ENCODE assay signal across 15 cellular contexts in genomic region chrX:15167826-15168225, GRCh38.
DNase-seq lines count a peak whose midpoint lies in the region; ATAC-seq, FAIRE-seq and TF ChIP-seq lines count a peak whose summit lies in the region.
"Had no signal": no experiment of that assay in that cellular context is flagged by ENCODE, and none has a peak within 500 bp of the region (broad histone marks: within the 10 kb centered on the region; RNA-seq: fewer than 3 reads in every experiment).

No MANE protein-coding gene starts in this region.

- no peaks in the 10 kb centered on the region for H4K20me1 ChIP-seq in SK-N-SH (ENCODE audit: insufficient read depth)
- H4K20me1 ChIP-seq in K562 (replicated peaks; ENCODE audit: control insufficient read depth, insufficient read depth, low read length): no peaks in the 10 kb centered on the region

- TF ChIP-seq POLR2A in K562 (conservative IDR thresholded peaks at IDR 0.05): no peak

- H3K4me1 Mint-ChIP-seq in osteocyte (ENCODE audit: unreplicated experiment): no peaks in the 10 kb centered on the region

- no peak overlapping the region for H3K27ac ChIP-seq in SK-N-SH (ENCODE audit: low read depth in 2 of 2, low read length in 1 of 2)
- no peak overlapping the region for H3K27ac ChIP-seq in K562 (ENCODE audit: extremely low read depth, low read depth, low read length)

- H2AFZ ChIP-seq in SK-N-SH (ENCODE audit: low read depth) (no peak overlapping the region), K562 (ENCODE audit: low read depth, low read length) (no peak overlapping the region)

- H3K27ac Mint-ChIP-seq in osteocyte (ENCODE audit: unreplicated experiment): no peak overlapping the region
- H3K27ac Mint-ChIP-seq: CD14-positive monocyte; CD8-positive, alpha-beta T cell had no signal

- intact Hi-C loops in K562 (cut with micrococcal nuclease): no loop called here

- no peaks in the 10 kb centered on the region for H3K36me3 ChIP-seq in SK-N-SH (replicated peaks in 1 of 2; ENCODE audit: control insufficient read depth in 1 of 2, insufficient read depth in 2 of 2, low read length in 1 of 2)
- no peaks in the 10 kb centered on the region for H3K36me3 ChIP-seq in K562 (ENCODE audit: control insufficient read depth, insufficient read depth, low read length)
- H3K36me3 ChIP-seq: HAP-1 had no signal

- H3K4me1 ChIP-seq in SK-N-SH (ENCODE audit: control insufficient read depth in 1 of 2, insufficient read depth in 2 of 2, low read depth in 1 of 2, low read length in 1 of 2): no peaks in the 10 kb centered on the region
- peaks cover 0 to 2% of the 10 kb centered on the region in 2 experiments; a peak in 1 of 5 replicates for H3K4me1 ChIP-seq in K562 (replicated peaks in 1 of 2; ENCODE audit: control insufficient read depth in 2 of 2, insufficient read depth in 2 of 2, low read length in 2 of 2)
- H3K4me1 ChIP-seq: HAP-1 had no signal

- no peak for TF ChIP-seq RAD21 in SK-N-SH (IDR thresholded peaks at IDR 0.05; ENCODE audit: low read length)
- TF ChIP-seq RAD21 in K562 (CRISPR knock-in tag; conservative IDR thresholded peaks at IDR 0.05 in 1 of 2, IDR thresholded peaks at IDR 0.05 in 1 of 2): no peak

- no peak overlapping the region for H3K4me3 Mint-ChIP-seq in osteocyte (ENCODE audit: unreplicated experiment)
- H3K4me3 Mint-ChIP-seq: CD14-positive monocyte; CD8-positive, alpha-beta T cell had no signal

- H3K9ac ChIP-seq in SK-N-SH (no peak overlapping the region), K562 (ENCODE audit: insufficient read depth in 1 of 2, low read depth in 2 of 2, low read length in 2 of 2) (no peak overlapping the region)

- CTCF ChIA-PET in SK-N-SH (lab: Yijun Ruan, JAX) (no interaction called here), K562 (lab: Yijun Ruan, JAX; ENCODE audit: low intra/inter-chr PET ratio) (no interaction called here)

- in situ Hi-C loops in K562 (cut with MboI): no loop called here

- no TSS peak for BruUV-seq in K562 (replicated peaks; lab: Mats Ljungman, UMichigan)

- H3K4me3 ChIP-seq in SK-N-SH (ENCODE audit: low read depth in 2 of 2, low read length in 1 of 2): no peak overlapping the region
- H3K4me3 ChIP-seq in K562: no peak overlapping the region
- H3K4me3 ChIP-seq: HAP-1 had no signal

- H3K9me3 Mint-ChIP-seq in osteocyte (ENCODE audit: unreplicated experiment): peaks cover 4% of the 10 kb centered on the region

- no peaks in the 10 kb centered on the region for H3F3A ChIP-seq in SK-N-SH (replicated peaks; ENCODE audit: insufficient read depth)

- H3K4me2 ChIP-seq in SK-N-SH: no peak overlapping the region
- H3K4me2 ChIP-seq in K562 (ENCODE audit: insufficient read depth, low read length): no peak overlapping the region

- WGBS in SK-N-SH (ENCODE audit: low lambda C conversion rate): 14% methylated on average over 3 of the region's 3 CpGs
- WGBS in K562 (ENCODE audit: insufficient coverage, low coverage, missing lambda C conversion rate): 19% methylated on average over 3 of the region's 3 CpGs

- FAIRE-seq in K562 (lab: Jason Lieb, UNC) (no peak), RCC 7860 (lab: Jason Lieb, UNC) (no peak)
- FAIRE-seq: A204.1, D721Med, H1 had no signal

- TF ChIP-seq CTCF in SK-N-SH (IDR thresholded peaks at IDR 0.05) (no peak), K562 (IDR thresholded peaks at IDR 0.05 in 2 of 3, conservative IDR thresholded peaks at IDR 0.05 in 1 of 3; ENCODE audit: insufficient read depth in 2 of 3, low read depth in 1 of 3, low read length in 3 of 3) (no peak), osteocyte (IDR thresholded peaks at IDR 0.05) (no peak)

- no peaks in the 10 kb centered on the region for H3K27me3 Mint-ChIP-seq in osteocyte (ENCODE audit: unreplicated experiment)

- H3K79me2 ChIP-seq in SK-N-SH (ENCODE audit: insufficient read depth): no peaks in the 10 kb centered on the region
- no peaks in the 10 kb centered on the region for H3K79me2 ChIP-seq in K562 (ENCODE audit: control insufficient read depth, insufficient read depth, low read length)

- ATAC-seq in SK-N-SH treated with all-trans-retinoic acid at 6 μM for 48 hours: no peak
- no peak for ATAC-seq in K562
- ATAC-seq: CD8-positive, alpha-beta T cell had no signal

- no peaks in the 10 kb centered on the region for H3K9me2 ChIP-seq in SK-N-SH

- no peaks in the 10 kb centered on the region for H3K36me3 Mint-ChIP-seq in osteocyte (ENCODE audit: unreplicated experiment)
- H3K36me3 Mint-ChIP-seq: CD14-positive monocyte; CD8-positive, alpha-beta T cell had no signal

- no peaks in the 10 kb centered on the region for H3K9me3 ChIP-seq in SK-N-SH
- no peaks in the 10 kb centered on the region for H3K9me3 ChIP-seq in K562 (replicated peaks; ENCODE audit: control insufficient read depth, insufficient read depth, low read depth, low read length)
- H3K9me3 ChIP-seq: HAP-1 had no signal

- H3K27me3 ChIP-seq in SK-N-SH (ENCODE audit: insufficient read depth) (no peaks in the 10 kb centered on the region), K562 (ENCODE audit: control insufficient read depth in 2 of 2, insufficient read depth in 2 of 2, low read length in 2 of 2) (no peaks in the 10 kb centered on the region)

- TF ChIP-seq EP300 in SK-N-SH (IDR thresholded peaks at IDR 0.05; ENCODE audit: borderline replicate concordance in 1 of 2, low read depth in 1 of 2, low read length in 1 of 2) (peak in 1 of 2 experiments; percentile 26; a peak in 1 of 4 replicates), K562 (IDR thresholded peaks at IDR 0.05; ENCODE audit: low read length) (no peak)

- POLR2A ChIA-PET in SK-N-SH (lab: Yijun Ruan, JAX): no interaction called here
- POLR2A ChIA-PET in K562 (lab: Yijun Ruan, JAX): no interaction called here

- DNase-seq in SK-N-SH: peak; percentile 19
- peak; percentile 25 for DNase-seq in NCI-H69 (lab: John Stamatoyannopoulos, UW)
- no peak for DNase-seq in K562 (ENCODE audit: extremely low read depth in 1 of 4, low spot score in 3 of 4)
- no peak for DNase-seq in RCC 7860 (ENCODE audit: low spot score)
- no peak for DNase-seq in osteocyte (ENCODE audit: extremely low spot score, unreplicated experiment)
- no peak for DNase-seq in NCI-H2081 treated with DMSO at 0.1 percent for 48 hours (lab: John Stamatoyannopoulos, UW)
- DNase-seq: CD8-positive, alpha-beta T cell; COR-L47; DMS53 had no signal

- no peaks in the 10 kb centered on the region for H3K9me1 ChIP-seq in K562 (ENCODE audit: control insufficient read depth, insufficient read depth, low read length)

TF ChIP-seq in SK-N-SH, 30 proteins besides CTCF, POLR2A, EP300 and RAD21:
- TF ChIP-seq FOXJ3 (CRISPR knock-in tag; IDR thresholded peaks at IDR 0.05) (no peak), NFIC (IDR thresholded peaks at IDR 0.05; ENCODE audit: borderline replicate concordance) (no peak), TEAD4 (IDR thresholded peaks at IDR 0.05; ENCODE audit: borderline replicate concordance, insufficient read depth) (no peak), EZH2phosphoT487 (IDR thresholded peaks at IDR 0.05; ENCODE audit: borderline replicate concordance, low read depth) (no peak), MXI1 (IDR thresholded peaks at IDR 0.05; ENCODE audit: low read depth, low read length) (no peak), GATA2 (CRISPR knock-in tag; IDR thresholded peaks at IDR 0.05) (peak; percentile 46; the same call in 1 of the 2 replicates), TAF1 (IDR thresholded peaks at IDR 0.05; ENCODE audit: borderline replicate concordance, low read depth, low read length) (no peak)

TF ChIP-seq in SK-N-SH treated with all-trans-retinoic acid at 6 μM for 48 hours, 23 proteins besides CTCF, POLR2A, EP300 and RAD21:
- TF ChIP-seq CSDC2 (CRISPR knock-in tag; IDR thresholded peaks at IDR 0.05) (no peak), SNAI2 (CRISPR knock-in tag; IDR thresholded peaks at IDR 0.05) (no peak), GLIS3 (CRISPR knock-in tag; IDR thresholded peaks at IDR 0.05) (no peak), ISL1 (CRISPR knock-in tag; IDR thresholded peaks at IDR 0.05) (no peak)

TF ChIP-seq in K562, 482 proteins besides CTCF, POLR2A, EP300 and RAD21:
- TF ChIP-seq, protein P1, sequence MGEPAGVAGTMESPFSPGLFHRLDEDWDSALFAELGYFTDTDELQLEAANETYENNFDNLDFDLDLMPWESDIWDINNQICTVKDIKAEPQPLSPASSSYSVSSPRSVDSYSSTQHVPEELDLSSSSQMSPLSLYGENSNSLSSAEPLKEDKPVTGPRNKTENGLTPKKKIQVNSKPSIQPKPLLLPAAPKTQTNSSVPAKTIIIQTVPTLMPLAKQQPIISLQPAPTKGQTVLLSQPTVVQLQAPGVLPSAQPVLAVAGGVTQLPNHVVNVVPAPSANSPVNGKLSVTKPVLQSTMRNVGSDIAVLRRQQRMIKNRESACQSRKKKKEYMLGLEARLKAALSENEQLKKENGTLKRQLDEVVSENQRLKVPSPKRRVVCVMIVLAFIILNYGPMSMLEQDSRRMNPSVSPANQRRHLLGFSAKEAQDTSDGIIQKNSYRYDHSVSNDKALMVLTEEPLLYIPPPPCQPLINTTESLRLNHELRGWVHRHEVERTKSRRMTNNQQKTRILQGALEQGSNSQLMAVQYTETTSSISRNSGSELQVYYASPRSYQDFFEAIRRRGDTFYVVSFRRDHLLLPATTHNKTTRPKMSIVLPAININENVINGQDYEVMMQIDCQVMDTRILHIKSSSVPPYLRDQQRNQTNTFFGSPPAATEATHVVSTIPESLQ (CRISPR knock-in tag; IDR thresholded peaks at IDR 0.05): no peak
- TF ChIP-seq MTA1 (IDR thresholded peaks at IDR 0.05; ENCODE audit: borderline replicate concordance) (no peak), NFIC (IDR thresholded peaks at IDR 0.05) (peak; percentile 23; the same call in 1 of the 2 replicates)

Comparison
In these comparisons a context has a peak if more than half of its experiments do, and no peak if none do; other contexts are left out.
1. DNase-seq: peak in SK-N-SH (single experiment) and NCI-H69 (single experiment); none in K562 (0 of 4), RCC 7860 (single experiment), osteocyte (single experiment) and NCI-H2081 treated with DMSO at 0.1 percent for 48 hours (single experiment).
2. Of the 27 proteins assayed by ChIP-seq in both K562 and SK-N-SH: peak only in K562: NFIC; only in SK-N-SH: GATA2; in both: none; in neither: 24; mixed calls (peak in some experiments, not most) for 1.